Comparison of ENCODE assay signal across 8 cellular contexts in genomic region chr4:84966382-84967291, GRCh38. TPM values are rescaled to one million over a fixed set of nuclear protein-coding genes. Genes with fewer than 3 reads are reported as not detected.
DNase-seq lines count a peak whose midpoint lies in the region; ATAC-seq and TF ChIP-seq lines count a peak whose summit lies in the region.

A gene with protein sequence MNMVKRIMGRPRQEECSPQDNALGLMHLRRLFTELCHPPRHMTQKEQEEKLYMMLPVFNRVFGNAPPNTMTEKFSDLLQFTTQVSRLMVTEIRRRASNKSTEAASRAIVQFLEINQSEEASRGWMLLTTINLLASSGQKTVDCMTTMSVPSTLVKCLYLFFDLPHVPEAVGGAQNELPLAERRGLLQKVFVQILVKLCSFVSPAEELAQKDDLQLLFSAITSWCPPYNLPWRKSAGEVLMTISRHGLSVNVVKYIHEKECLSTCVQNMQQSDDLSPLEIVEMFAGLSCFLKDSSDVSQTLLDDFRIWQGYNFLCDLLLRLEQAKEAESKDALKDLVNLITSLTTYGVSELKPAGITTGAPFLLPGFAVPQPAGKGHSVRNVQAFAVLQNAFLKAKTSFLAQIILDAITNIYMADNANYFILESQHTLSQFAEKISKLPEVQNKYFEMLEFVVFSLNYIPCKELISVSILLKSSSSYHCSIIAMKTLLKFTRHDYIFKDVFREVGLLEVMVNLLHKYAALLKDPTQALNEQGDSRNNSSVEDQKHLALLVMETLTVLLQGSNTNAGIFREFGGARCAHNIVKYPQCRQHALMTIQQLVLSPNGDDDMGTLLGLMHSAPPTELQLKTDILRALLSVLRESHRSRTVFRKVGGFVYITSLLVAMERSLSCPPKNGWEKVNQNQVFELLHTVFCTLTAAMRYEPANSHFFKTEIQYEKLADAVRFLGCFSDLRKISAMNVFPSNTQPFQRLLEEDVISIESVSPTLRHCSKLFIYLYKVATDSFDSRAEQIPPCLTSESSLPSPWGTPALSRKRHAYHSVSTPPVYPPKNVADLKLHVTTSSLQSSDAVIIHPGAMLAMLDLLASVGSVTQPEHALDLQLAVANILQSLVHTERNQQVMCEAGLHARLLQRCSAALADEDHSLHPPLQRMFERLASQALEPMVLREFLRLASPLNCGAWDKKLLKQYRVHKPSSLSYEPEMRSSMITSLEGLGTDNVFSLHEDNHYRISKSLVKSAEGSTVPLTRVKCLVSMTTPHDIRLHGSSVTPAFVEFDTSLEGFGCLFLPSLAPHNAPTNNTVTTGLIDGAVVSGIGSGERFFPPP (N-terminal part only) (minus strand): TSS chr4:84966690. CDS start chr4:84860591, 106,099 bp downstream.

- no peaks in the 10 kb centered on the region for H3K9me3 Mint-ChIP-seq in CD4-positive, alpha-beta T cell
- peaks cover 3 to 30% (median 10%) of the 10 kb centered on the region in 6 donors for H3K9me3 Mint-ChIP-seq in immature natural killer cell

- peaks cover 21% of the 10 kb centered on the region for H3K4me1 ChIP-seq in SJCRH30

- CTCF ChIA-PET in CD4-positive, alpha-beta T cell (lab: Charles Lee), result no interaction called here

- no peaks in the 10 kb centered on the region for H3K36me3 Mint-ChIP-seq in CD4-positive, alpha-beta T cell (ENCODE audit: low read depth)
- H3K36me3 Mint-ChIP-seq in immature natural killer cell, result peaks cover 0 to 4% (median 0%) of the 10 kb centered on the region in 3 donors

- no peak for DNase-seq in CD4-positive, alpha-beta T cell
- DNase-seq in GM20000 (ENCODE audit: low spot score), result peak; percentile 55
- DNase-seq in MV-4-11 (lab: John Stamatoyannopoulos, UW), result peak; percentile 90
- DNase-seq in SJCRH30, result peak; percentile 97 to 98
- no peak for DNase-seq in immature natural killer cell
- peak; percentile 88 for DNase-seq in sciatic nerve (ENCODE audit: low spot score)

- H3K27me3 Mint-ChIP-seq in CD4-positive, alpha-beta T cell, result peaks cover 68% of the 10 kb centered on the region
- H3K27me3 Mint-ChIP-seq in immature natural killer cell (ENCODE audit: low read depth in 3 of 3), result peaks cover 11 to 16% (median 12%) of the 10 kb centered on the region in 3 donors

- no peak within 1 kb of the TSS for H3K27ac ChIP-seq in CD4-positive, alpha-beta T cell (ENCODE audit: low read depth, low read length)
- H3K27ac ChIP-seq in SJCRH30 (peak within 1 kb of the TSS; percentile 91), cingulate gyrus (ENCODE audit: low read depth, low read length) (peak within 1 kb of the TSS; percentile 90)

- peaks cover 16% of the 10 kb centered on the region for H3K36me3 ChIP-seq in SJCRH30

- peak within 1 kb of the TSS; percentile 79 for H3K4me3 Mint-ChIP-seq in CD4-positive, alpha-beta T cell
- H3K4me3 Mint-ChIP-seq in immature natural killer cell, result peak within 1 kb of the TSS; percentile 48 to 60 (median 58)

- POLR2A ChIA-PET in CD4-positive, alpha-beta T cell (lab: Charles Lee), result no interaction called here

- no peak for ATAC-seq in CD4-positive, alpha-beta T cell (ENCODE audit: poor library complexity)
- ATAC-seq in sciatic nerve (peak; percentile 98), HG03095 (IDR thresholded peaks at IDR 0.05; ENCODE audit: unreplicated experiment) (no peak)

- intact Hi-C loops in CD4-positive, alpha-beta T cell (cut with DNase I, micrococcal nuclease), result loop anchor here in 1 of 2 experiments (5.0 kb wide), 1 partner anchor 389 kb away; no protein-coding TSS in a partner anchor
- intact Hi-C loops in sciatic nerve (cut with DNase I), result loop anchor here (5.0 kb wide), 1 partner anchor 214 kb away; no protein-coding TSS in a partner anchor

- TF ChIP-seq CTCF in CD4-positive, alpha-beta T cell (IDR thresholded peaks at IDR 0.05), result no peak
- TF ChIP-seq CTCF in GM20000 (IDR thresholded peaks at IDR 0.05; ENCODE audit: extremely low read depth, missing control alignments), result no peak

- no peaks in the 10 kb centered on the region for H3K9me3 ChIP-seq in CD4-positive, alpha-beta T cell (ENCODE audit: control insufficient read depth, low read length)
- H3K9me3 ChIP-seq in SJCRH30 (replicated peaks), result no peaks in the 10 kb centered on the region

- peaks cover 56% of the 10 kb centered on the region for H3K27me3 ChIP-seq in CD4-positive, alpha-beta T cell (ENCODE audit: control insufficient read depth, insufficient read depth, low read length)
- no peaks in the 10 kb centered on the region for H3K27me3 ChIP-seq in SJCRH30

- no peak within 1 kb of the TSS for H3K27ac Mint-ChIP-seq in CD4-positive, alpha-beta T cell
- H3K27ac Mint-ChIP-seq in immature natural killer cell, result no peak within 1 kb of the TSS

- peak within 1 kb of the TSS; percentile 77 for H3K4me3 ChIP-seq in SJCRH30

- peaks cover 11% of the 10 kb centered on the region for H3K4me1 Mint-ChIP-seq in CD4-positive, alpha-beta T cell (ENCODE audit: low read depth)
- no peaks in the 10 kb centered on the region for H3K4me1 Mint-ChIP-seq in immature natural killer cell

RNA-seq across cellular contexts. Expression of the gene that starts here (rescaled TPM):
- under 1 TPM; 0.60 to 0.75 TPM for total RNA-seq in CD4-positive, alpha-beta T cell
- total RNA-seq in SJCRH30 (2014; rRNA removed; shearing (Covaris generic)), result 134 and 155 TPM in 2 replicates
- under 1 TPM in 1 of 3 donors, not detected in 2; 0.02 TPM for polyA plus RNA-seq in immature natural killer cell
- total RNA-seq in sciatic nerve, result 139 TPM

Comparison
In these comparisons a context has a peak if more than half of its experiments do, and no peak if none do; other contexts are left out.
1. RNA of the gene that starts here (total RNA-seq): 134 to 155 TPM in SJCRH30 and 139 TPM in sciatic nerve (single experiment); 0.60 to 0.75 TPM in CD4-positive, alpha-beta T cell; every median in the first group is over 10 times any median in the second.
2. DNase-seq: peak in GM20000 (single experiment), MV-4-11 (single experiment), SJCRH30 (2 of 2) and sciatic nerve (single experiment); none in CD4-positive, alpha-beta T cell (0 of 10) and immature natural killer cell (0 of 3).